ENCODE assay signal across 17 cellular contexts in genomic region chr6:38676236-38676973, GRCh38. TPM values are rescaled to one million over a fixed set of nuclear protein-coding genes. Genes with fewer than 3 reads are reported as not detected.
DNase-seq lines count a peak whose midpoint lies in the region; ATAC-seq, FAIRE-seq and TF ChIP-seq lines count a peak whose summit lies in the region.
"Had no signal": no experiment of that assay in that cellular context is flagged by ENCODE, and none has a peak within 500 bp of the region (broad histone marks: within the 10 kb centered on the region; RNA-seq: fewer than 3 reads in every experiment).

No MANE protein-coding gene starts in this region.

- peaks cover 5% of the 10 kb centered on the region for H3K4me1 ChIP-seq in ovary (ENCODE audit: insufficient read depth)
- H3K4me1 ChIP-seq in mucosa of descending colon (ENCODE audit: low read depth): no peaks in the 10 kb centered on the region

- H3K36me3 Mint-ChIP-seq in activated T-helper 2 cell treated with anti-CD3 and anti-CD28 coated beads, Interferon-gamma antibody, Interleukin-2, Interleukin-4, amounts not matched to agents 10 μg/mL and 5 μg/mL and 100 μg/mL, durations not matched to agents 14 hours and 24 hours and 36 hours (ENCODE audit: low read depth): peaks cover 64% of the 10 kb centered on the region

- no peaks in the 10 kb centered on the region for H3K27me3 Mint-ChIP-seq in activated T-helper 2 cell treated with anti-CD3 and anti-CD28 coated beads, Interferon-gamma antibody, Interleukin-2, Interleukin-4, amounts not matched to agents 10 μg/mL and 5 μg/mL and 100 μg/mL, durations not matched to agents 14 hours and 24 hours and 36 hours (ENCODE audit: low read depth)
- H3K27me3 Mint-ChIP-seq: CD4-positive, alpha-beta T cell had no signal

- TF ChIP-seq POLR2A in GM12892 (IDR thresholded peaks at IDR 0.05; ENCODE audit: low read depth, low read length) (no peak), ovary (IDR thresholded peaks at IDR 0.05) (no peak)

- H3K9me3 Mint-ChIP-seq in activated T-helper 2 cell treated with anti-CD3 and anti-CD28 coated beads, Interferon-gamma antibody, Interleukin-2, Interleukin-4, amounts not matched to agents 10 μg/mL and 5 μg/mL and 100 μg/mL, durations not matched to agents 14 hours and 24 hours and 36 hours: peaks cover 6% of the 10 kb centered on the region
- H3K9me3 Mint-ChIP-seq: CD4-positive, alpha-beta T cell had no signal

- H3K9me3 ChIP-seq in ovary (no peaks in the 10 kb centered on the region), mucosa of descending colon (no peaks in the 10 kb centered on the region)

- peak; percentile 73 for FAIRE-seq in GM12892 (lab: Jason Lieb, UNC)
- FAIRE-seq: G401.6 had no signal

- peak; percentile 54 for ATAC-seq in GM21529 (IDR thresholded peaks at IDR 0.05; ENCODE audit: unreplicated experiment)
- ATAC-seq in mucosa of descending colon: no peak

- H3K27ac Mint-ChIP-seq in activated T-helper 2 cell treated with anti-CD3 and anti-CD28 coated beads, Interferon-gamma antibody, Interleukin-2, Interleukin-4, amounts not matched to agents 10 μg/mL and 5 μg/mL and 100 μg/mL, durations not matched to agents 14 hours and 24 hours and 36 hours: peak overlapping the region; percentile 28
- H3K27ac Mint-ChIP-seq: CD4-positive, alpha-beta T cell had no signal

- H3K4me3 ChIP-seq in ovary: no peak overlapping the region
- H3K4me3 ChIP-seq in mucosa of descending colon: no peak overlapping the region

- DNase-seq in GM12892 (ENCODE audit: insufficient read length): no peak
- DNase-seq in activated T-helper 2 cell treated with anti-CD3 and anti-CD28 coated beads, Interferon-gamma antibody, Interleukin-2, Interleukin-4, amounts not matched to agents 10 μg/mL and 5 μg/mL and 100 μg/mL, durations not matched to agents 14 hours and 24 hours and 36 hours (ENCODE audit: low spot score): no peak
- DNase-seq in ovary: no peak
- DNase-seq in SHP77 (lab: John Stamatoyannopoulos, UW): no peak
- DNase-seq in NK-92 treated with Interleukin-12 subunit alpha and Interleukin-12 subunit beta, amount 100 ng/mL, for 24 hours (lab: John Stamatoyannopoulos, UW): no peak
- no peak for DNase-seq in mucosa of descending colon
- DNase-seq: activated CD4-positive, alpha-beta T cell treated with anti-CD3 and anti-CD28 coated beads, Interleukin-2, amount 50 U/mL, for 48 hours; activated naive CD4-positive, alpha-beta T cell; CD4-positive, alpha-beta T cell; head of caudate nucleus; NCI-H1105; NCI-H2227 treated with DMSO at 0.1 percent for 48 hours; RPMI8226; stimulated activated CD4-positive, alpha-beta T cell treated with anti-CD3 and anti-CD28 coated beads, Interleukin-2, amount 100 ng/mL, for 48 hours had no signal

- no peak for TF ChIP-seq EP300 in ovary (IDR thresholded peaks at IDR 0.05)

- H3K36me3 ChIP-seq in ovary: no peaks in the 10 kb centered on the region
- H3K36me3 ChIP-seq in mucosa of descending colon (ENCODE audit: low read depth): no peaks in the 10 kb centered on the region

- no peak for TF ChIP-seq CTCF in ovary (IDR thresholded peaks at IDR 0.05)
- no peak for TF ChIP-seq CTCF in mucosa of descending colon (IDR thresholded peaks at IDR 0.05)

- H3K27ac ChIP-seq in ovary: peak overlapping the region; percentile 8 to 46
- H3K27ac ChIP-seq: epithelial cell of prostate had no signal

- peaks cover 33% of the 10 kb centered on the region for H3K4me1 Mint-ChIP-seq in activated T-helper 2 cell treated with anti-CD3 and anti-CD28 coated beads, Interferon-gamma antibody, Interleukin-2, Interleukin-4, amounts not matched to agents 10 μg/mL and 5 μg/mL and 100 μg/mL, durations not matched to agents 14 hours and 24 hours and 36 hours (ENCODE audit: low read depth)

- intact Hi-C loops in activated T-helper 2 cell treated with anti-CD3 and anti-CD28 coated beads, Interferon-gamma antibody, Interleukin-2, Interleukin-4, amounts not matched to agents 10 μg/mL and 5 μg/mL and 100 μg/mL, durations not matched to agents 14 hours and 24 hours and 36 hours (cut with micrococcal nuclease): no loop called here
- intact Hi-C loops in ovary (cut with DNase I): no loop called here
- intact Hi-C loops in mucosa of descending colon (cut with DNase I, micrococcal nuclease): no loop called here

- H3K27me3 ChIP-seq in ovary: no peaks in the 10 kb centered on the region

- WGBS in ovary, 3 donors: 4 to 17% (median 7%) methylated on average over 2 of the region's 2 CpGs

- H3K4me3 Mint-ChIP-seq in activated T-helper 2 cell treated with anti-CD3 and anti-CD28 coated beads, Interferon-gamma antibody, Interleukin-2, Interleukin-4, amounts not matched to agents 10 μg/mL and 5 μg/mL and 100 μg/mL, durations not matched to agents 14 hours and 24 hours and 36 hours (ENCODE audit: low read depth): no peak overlapping the region
- H3K4me3 Mint-ChIP-seq: CD4-positive, alpha-beta T cell had no signal

RNA-seq across cellular contexts. Expression of gene GLO1, which starts 26.5 kb away (rescaled TPM):
- 171 TPM for polyA plus RNA-seq in GM12892 (2012; ENCODE audit: missing spikeins)
- total RNA-seq in activated T-helper 2 cell treated with anti-CD3 and anti-CD28 coated beads, Interferon-gamma antibody, Interleukin-2, Interleukin-4, amounts not matched to agents 10 μg/mL and 5 μg/mL and 100 μg/mL, durations not matched to agents 14 hours and 24 hours and 36 hours: 129 and 134 TPM in 2 replicates
- 100 to 1,000 TPM in 3 of 7 donors, 10 to 100 TPM in 4; 76.3 to 126 (median 96.7) TPM for total RNA-seq in ovary
- polyA plus RNA-seq in ovary: 100 to 1,000 TPM in 1 of 2 donors, 10 to 100 TPM in 1; 83.5 to 154 TPM
- total RNA-seq in mucosa of descending colon: 10 to 100 TPM; 37.9 to 55.4 (median 47.3) TPM

RNA-seq across cellular contexts. Expression of gene BTBD9, which starts 36.7 kb away (rescaled TPM):
- polyA plus RNA-seq in GM12892 (2012; ENCODE audit: missing spikeins): 3.6 TPM
- total RNA-seq in activated T-helper 2 cell treated with anti-CD3 and anti-CD28 coated beads, Interferon-gamma antibody, Interleukin-2, Interleukin-4, amounts not matched to agents 10 μg/mL and 5 μg/mL and 100 μg/mL, durations not matched to agents 14 hours and 24 hours and 36 hours: 12.7 and 15.2 TPM in 2 replicates
- total RNA-seq in ovary (10 to 100 TPM; 13.9 to 28.8 (median 23.8) TPM), mucosa of descending colon (10 to 100 TPM; 22.4 to 38.8 (median 23.9) TPM)
- 10 to 100 TPM in 1 of 2 donors, 1 to 10 TPM in 1; 7.2 to 16.9 TPM for polyA plus RNA-seq in ovary

RNA-seq across cellular contexts. Expression of gene DNAH8, which starts 38.7 kb away (rescaled TPM):
- polyA plus RNA-seq in GM12892 (2012; ENCODE audit: missing spikeins): 1.5 TPM
- total RNA-seq in activated T-helper 2 cell treated with anti-CD3 and anti-CD28 coated beads, Interferon-gamma antibody, Interleukin-2, Interleukin-4, amounts not matched to agents 10 μg/mL and 5 μg/mL and 100 μg/mL, durations not matched to agents 14 hours and 24 hours and 36 hours: 0.05 TPM in 1 of 2 replicates, not detected in the other
- under 1 TPM in 3 of 7 donors, not detected in 4; under 0.01 to 0.08 (median under 0.01) TPM for total RNA-seq in ovary
- under 1 TPM; 0.01 to 0.02 TPM for polyA plus RNA-seq in ovary
- under 1 TPM in 2 of 3 donors, not detected in 1; 0.03 TPM for total RNA-seq in mucosa of descending colon
